8 cellular contexts compared by ENCODE assay signal in genomic region chr16:48536600-48537200, GRCh38.
DNase-seq lines count a peak whose midpoint lies in the region; ATAC-seq and TF ChIP-seq lines count a peak whose summit lies in the region.

No MANE protein-coding gene starts in this region.

- no peaks in the 10 kb centered on the region for H3K9me3 Mint-ChIP-seq in activated naive CD4-positive, alpha-beta T cell treated with anti-CD3 and anti-CD28 coated beads, Interleukin-2, amount 10 ng/mL, durations not matched to agents 7 days and 5 days

- DNase-seq in activated naive CD4-positive, alpha-beta T cell treated with anti-CD3 and anti-CD28 coated beads, Interleukin-2, amount 10 ng/mL, durations not matched to agents 7 days and 5 days = no peak
- no peak for DNase-seq in activated naive CD4-positive, alpha-beta T cell (lab: John Stamatoyannopoulos, UW)
- peak in 1 of 2 experiments; percentile 21 for DNase-seq in HL-60 (ENCODE audit: low read depth in 1 of 2, low spot score in 1 of 2)
- no peak for DNase-seq in NCI-H1092 (lab: John Stamatoyannopoulos, UW)
- DNase-seq in A172 (ENCODE audit: low spot score) = no peak

- peak overlapping the region; percentile 47 for H3K9ac ChIP-seq in skeletal muscle satellite cell (ENCODE audit: low read depth, low read length)

- H3K36me3 Mint-ChIP-seq in activated naive CD4-positive, alpha-beta T cell treated with anti-CD3 and anti-CD28 coated beads, Interleukin-2, amount 10 ng/mL, durations not matched to agents 7 days and 5 days = peaks cover 16% of the 10 kb centered on the region

- TF ChIP-seq CTCF in HL-60 (IDR thresholded peaks at IDR 0.05; ENCODE audit: insufficient read depth, low read length) = no peak

- H3K27me3 Mint-ChIP-seq in activated naive CD4-positive, alpha-beta T cell treated with anti-CD3 and anti-CD28 coated beads, Interleukin-2, amount 10 ng/mL, durations not matched to agents 7 days and 5 days = no peaks in the 10 kb centered on the region

- ATAC-seq in HG03439 (IDR thresholded peaks at IDR 0.05; ENCODE audit: unreplicated experiment) = no peak

- 17 to 39% methylated on average over 7 of the region's 7 CpGs for WGBS in esophagus, 2 donors

- peaks cover 4 to 22% of the 10 kb centered on the region in 2 donors for H3K36me3 ChIP-seq in esophagus (ENCODE audit: control insufficient read depth in 2 of 2, insufficient read depth in 2 of 2, low read length in 1 of 2)
- peaks cover 10% of the 10 kb centered on the region for H3K36me3 ChIP-seq in skeletal muscle satellite cell (ENCODE audit: insufficient read depth, low read length)

- CTCF ChIA-PET in activated naive CD4-positive, alpha-beta T cell treated with anti-CD3 and anti-CD28 coated beads, Interleukin-2, amount 10 ng/mL, durations not matched to agents 7 days and 5 days (lab: Charles Lee) = interaction anchor here (1.4 kb wide), 2 partner anchors 87 to 305 kb away, joined by 3 to 6 read pairs; no protein-coding TSS in a partner anchor

- no peak overlapping the region for H3K4me3 Mint-ChIP-seq in activated naive CD4-positive, alpha-beta T cell treated with anti-CD3 and anti-CD28 coated beads, Interleukin-2, amount 10 ng/mL, durations not matched to agents 7 days and 5 days

- H3K9me3 ChIP-seq in esophagus (ENCODE audit: control insufficient read depth in 2 of 2, insufficient read depth in 1 of 2, low read depth in 1 of 2, low read length in 1 of 2) (no peaks in the 10 kb centered on the region), skeletal muscle satellite cell (replicated peaks; ENCODE audit: low read length) (no peaks in the 10 kb centered on the region)

- peaks cover 20% of the 10 kb centered on the region for H3K4me1 Mint-ChIP-seq in activated naive CD4-positive, alpha-beta T cell treated with anti-CD3 and anti-CD28 coated beads, Interleukin-2, amount 10 ng/mL, durations not matched to agents 7 days and 5 days

- H3K27me3 ChIP-seq in HL-60 (ENCODE audit: insufficient read depth, poor library complexity, severe bottlenecking) (no peaks in the 10 kb centered on the region), esophagus (ENCODE audit: control insufficient read depth in 1 of 2, insufficient read depth in 2 of 2, low read length in 2 of 2) (no peaks in the 10 kb centered on the region), skeletal muscle satellite cell (ENCODE audit: control insufficient read depth, insufficient read depth, low read length) (no peaks in the 10 kb centered on the region)

- H3K27ac Mint-ChIP-seq in activated naive CD4-positive, alpha-beta T cell treated with anti-CD3 and anti-CD28 coated beads, Interleukin-2, amount 10 ng/mL, durations not matched to agents 7 days and 5 days = peak overlapping the region; percentile 24

- H3K27ac ChIP-seq in HL-60 (replicated peaks) (peak overlapping the region; percentile 66), esophagus (ENCODE audit: low read depth in 2 of 2, low read length in 1 of 2) (peak overlapping the region; percentile 73 to 79)

- H3K4me2 ChIP-seq in skeletal muscle satellite cell (ENCODE audit: low read length) = peak overlapping the region; percentile 33

- H3K4me1 ChIP-seq in esophagus (ENCODE audit: control insufficient read depth in 2 of 2, insufficient read depth in 2 of 2, low read length in 1 of 2) (peaks cover 17 to 34% of the 10 kb centered on the region in 2 donors), skeletal muscle satellite cell (ENCODE audit: control insufficient read depth, insufficient read depth, low read length) (peaks cover 36% of the 10 kb centered on the region)

- no peak overlapping the region for H3K4me3 ChIP-seq in HL-60 (replicated peaks; ENCODE audit: insufficient read depth, low read length)
- no peak overlapping the region for H3K4me3 ChIP-seq in esophagus (ENCODE audit: low read depth in 1 of 2, low read length in 2 of 2)
- H3K4me3 ChIP-seq in skeletal muscle satellite cell (ENCODE audit: low read length) = no peak overlapping the region
